In the genomic region with DNA sequence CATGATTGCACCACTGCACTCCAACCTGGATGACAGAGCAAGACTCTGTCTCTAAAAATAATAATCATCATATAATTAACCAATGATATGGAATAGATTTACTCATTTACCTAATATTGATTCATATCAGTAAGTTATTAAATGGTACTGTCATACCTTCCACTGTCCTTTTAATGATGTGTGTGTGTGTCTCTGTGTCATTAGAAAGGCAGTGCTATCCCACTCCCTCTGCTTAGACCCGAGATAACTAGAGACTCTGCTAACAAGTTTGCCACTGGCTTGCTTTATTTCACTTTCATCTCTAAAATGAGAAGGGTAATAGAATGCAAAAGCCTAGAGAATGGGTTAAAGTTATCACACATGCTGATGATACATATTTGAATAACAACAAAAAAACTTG, we compare ENCODE assay signal across 5 cellular contexts.
"Had no signal": no experiment of that assay in that cellular context is flagged by ENCODE, and none has a peak within 500 bp of the region (broad histone marks: within the 10 kb centered on the region; RNA-seq: fewer than 3 reads in every experiment).

No MANE protein-coding gene starts in this region.

- DNase-seq: IMR-90, KBM-7, KG1 had no signal

- ATAC-seq: HepG2, K562 had no signal
